In the genomic region with DNA sequence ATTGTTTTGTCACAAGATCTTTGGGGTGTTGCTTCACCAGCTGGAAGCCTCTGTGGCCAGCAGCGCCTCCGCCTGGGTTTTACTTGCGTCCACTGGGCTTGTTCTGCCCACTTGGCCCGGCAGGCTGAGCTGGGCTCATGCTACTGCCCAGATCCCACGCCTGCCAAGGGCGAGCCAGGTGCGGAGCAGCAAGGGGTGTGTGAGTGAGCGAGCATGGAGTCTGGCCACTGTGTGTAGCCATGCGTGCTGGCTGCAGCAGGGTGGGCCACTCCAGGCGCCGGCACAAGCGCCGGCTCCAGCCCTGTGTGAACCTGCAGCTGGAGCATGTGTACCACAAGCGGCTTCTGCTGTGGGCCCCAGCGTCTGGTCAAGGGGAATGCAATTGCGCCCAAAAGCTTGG, we compare ENCODE assay signal across 22 cellular contexts.
"Had no signal": no experiment of that assay in that cellular context is flagged by ENCODE, and none has a peak within 500 bp of the region (broad histone marks: within the 10 kb centered on the region; RNA-seq: fewer than 3 reads in every experiment).

No MANE protein-coding gene starts in this region.

- H3K36me3 ChIP-seq: SJSA1 had no signal

- H3K36me3 Mint-ChIP-seq: IgD-negative memory B cell had no signal

- H3K4me1 Mint-ChIP-seq: IgD-negative memory B cell had no signal

- H3K4me3 ChIP-seq: K562, SJSA1, SK-N-MC had no signal

- H3K27ac Mint-ChIP-seq: IgD-negative memory B cell had no signal

- H3K27me3 ChIP-seq: SJSA1 had no signal

- H3K27me3 Mint-ChIP-seq: IgD-negative memory B cell had no signal

- H3K9ac ChIP-seq: KMS-11 had no signal

- H3K27ac ChIP-seq: HL-60, KMS-11, SJSA1, SK-N-MC had no signal

- H3K4me2 ChIP-seq: KMS-11 had no signal

- H3K4me1 ChIP-seq: SJSA1 had no signal

- DNase-seq: Kasumi-1, MM.1S, NCI-H1092 treated with DMSO at 0.1 percent for 48 hours, NCI-H1436, NCI-H187, NCI-H2029, NCI-H2081 treated with DMSO at 0.1 percent for 48 hours, NCI-H2171, NCI-H345, NCI-H446 treated with DMSO at 0.1 percent for 48 hours, NCI-H510A treated with DMSO at 0.1 percent for 48 hours, NCI-H526 treated with DMSO at 0.1 percent for 48 hours, NCI-H748 treated with DMSO at 0.1 percent for 48 hours, Right ventricle myocardium superior, RPMI8226, SIG-M5 had no signal

- ATAC-seq: K562 had no signal
